21 cellular contexts compared by ENCODE assay signal in genomic region chr2:30492185-30492584, GRCh38.
"Had no signal": no experiment of that assay in that cellular context is flagged by ENCODE, and none has a peak within 500 bp of the region (broad histone marks: within the 10 kb centered on the region; RNA-seq: fewer than 3 reads in every experiment).

No MANE protein-coding gene starts in this region.

- H3K27ac ChIP-seq: breast epithelium, epithelial cell of prostate, neural progenitor cell, ovary, SJCRH30, skin epidermis had no signal

- H3K4me2 ChIP-seq: neural progenitor cell had no signal

- ATAC-seq: gastroesophageal sphincter, heart right ventricle had no signal

- H3K9ac ChIP-seq: neural progenitor cell had no signal

- H3K4me3 Mint-ChIP-seq: activated naive CD8-positive, alpha-beta T cell treated with anti-CD3 and anti-CD28 coated beads, Interleukin-2, amount 10 ng/mL, durations not matched to agents 7 days and 5 days; dendritic cell treated with granulocyte-macrophage colony-stimulating factor and Interleukin-4, amounts not matched to agents 40 ng/mL and 50 ng/mL, for 4 days; neural progenitor cell had no signal

- H3K27me3 Mint-ChIP-seq: activated naive CD8-positive, alpha-beta T cell treated with anti-CD3 and anti-CD28 coated beads, Interleukin-2, amount 10 ng/mL, durations not matched to agents 7 days and 5 days; dendritic cell treated with granulocyte-macrophage colony-stimulating factor and Interleukin-4, amounts not matched to agents 40 ng/mL and 50 ng/mL, for 4 days had no signal

- DNase-seq: activated CD4-positive, alpha-beta T cell treated with anti-CD3 and anti-CD28 coated beads for 1 hour; activated CD4-positive, alpha-beta T cell treated with anti-CD3 and anti-CD28 coated beads, Interleukin-2, amount 50 U/mL, for 4 hours; activated effector memory CD4-positive, alpha-beta T cell treated with Interleukin-2 at 50 U/mL for 16 hours; activated naive CD8-positive, alpha-beta T cell treated with anti-CD3 and anti-CD28 coated beads, Interleukin-2, amount 10 ng/mL, durations not matched to agents 7 days and 5 days; activated T-cell treated with anti-CD3 and anti-CD28 coated beads, Interleukin-2, amount 50 U/mL, for 1 hour; aorta; cerebellar nuclear complex; heart right ventricle; midbrain; ovary; retina; SJCRH30; stimulated activated CD4-positive, alpha-beta T cell treated with anti-CD3 and anti-CD28 coated beads, Interleukin-4, amount 100 ng/mL, for 24 hours; stimulated activated naive CD4-positive, alpha-beta T cell; trophoblast cell had no signal

- H3K27ac Mint-ChIP-seq: activated naive CD8-positive, alpha-beta T cell treated with anti-CD3 and anti-CD28 coated beads, Interleukin-2, amount 10 ng/mL, durations not matched to agents 7 days and 5 days; dendritic cell treated with granulocyte-macrophage colony-stimulating factor and Interleukin-4, amounts not matched to agents 40 ng/mL and 50 ng/mL, for 4 days; neural progenitor cell had no signal

- H3K9me3 ChIP-seq: breast epithelium, gastroesophageal sphincter, ovary, SJCRH30 had no signal

- H3K4me1 ChIP-seq: breast epithelium, neural progenitor cell had no signal

- H2AFZ ChIP-seq: neural progenitor cell had no signal

- H3K4me3 ChIP-seq: breast epithelium, gastroesophageal sphincter, heart right ventricle, neural progenitor cell, ovary, SJCRH30, skin epidermis had no signal

- H3K27me3 ChIP-seq: breast epithelium, gastroesophageal sphincter, heart right ventricle, neural progenitor cell, ovary, SJCRH30 had no signal

- H3K36me3 ChIP-seq: breast epithelium, gastroesophageal sphincter, heart right ventricle, neural progenitor cell, ovary, SJCRH30 had no signal
